ENCODE assay signal across 10 cellular contexts in genomic region chr17:75854111-75854748, GRCh38.
A peak's percentile ranks its signal among the peaks of the same experiment; 100 is the strongest.
DNase-seq lines count a peak whose midpoint lies in the region; ATAC-seq and TF ChIP-seq lines count a peak whose summit lies in the region.
"Had no signal": no experiment of that assay in that cellular context is flagged by ENCODE, and none has a peak within 500 bp of the region (broad histone marks: within the 10 kb centered on the region; RNA-seq: fewer than 3 reads in every experiment).

No MANE protein-coding gene starts in this region.

- DNase-seq in MM.1S (no peak), epithelial cell of prostate (ENCODE audit: low read depth, low spot score) (no peak), nephron progenitor cell (no peak), NCI-H2171 treated with DMSO at 0.1 percent for 48 hours (lab: John Stamatoyannopoulos, UW) (no peak), midbrain (lab: John Stamatoyannopoulos, UW) (no peak)
- no peak for DNase-seq in activated naive CD8-positive, alpha-beta T cell treated with anti-CD3 and anti-CD28 coated beads, Interleukin-2, amount 50 U/mL, for 24 hours
- DNase-seq: activated naive CD4-positive, alpha-beta T cell treated with Interleukin-2 at 50 U/mL for 16 hours had no signal

- peaks cover 4% of the 10 kb centered on the region for H3K27me3 Mint-ChIP-seq in nephron progenitor cell (ENCODE audit: low read depth, poor library complexity)
- H3K27me3 Mint-ChIP-seq in activated naive CD8-positive, alpha-beta T cell treated with anti-CD3 and anti-CD28 coated beads, Interleukin-2, amount 50 U/mL, for 24 hours, result no peaks in the 10 kb centered on the region
- H3K27me3 Mint-ChIP-seq: stimulated activated naive CD8-positive, alpha-beta T cell treated with anti-CD3 and anti-CD28 coated beads, Interleukin-15, Interleukin-2, amounts not matched to agents 100 ng/mL and 50 ng/mL, for 24 hours had no signal

- peak overlapping the region; percentile 95 for H3K4me2 ChIP-seq in BLaER1
- peak overlapping the region; percentile 75 for H3K4me2 ChIP-seq in MM.1S (ENCODE audit: low read depth, low read length)

- no peaks in the 10 kb centered on the region for H3K9me3 ChIP-seq in BLaER1
- no peaks in the 10 kb centered on the region for H3K9me3 ChIP-seq in MM.1S (replicated peaks; ENCODE audit: insufficient read depth, low read length)

- peaks cover 47% of the 10 kb centered on the region for H3K4me1 ChIP-seq in BLaER1
- H3K4me1 ChIP-seq in MM.1S (ENCODE audit: low read length), result peaks cover 9% of the 10 kb centered on the region

- H3K36me3 ChIP-seq in BLaER1 (peaks cover 38% of the 10 kb centered on the region), MM.1S (replicated peaks; ENCODE audit: insufficient read depth, low read length) (no peaks in the 10 kb centered on the region)

- H3K27ac Mint-ChIP-seq in nephron progenitor cell, result peak overlapping the region; percentile 77
- no peak overlapping the region for H3K27ac Mint-ChIP-seq in activated naive CD8-positive, alpha-beta T cell treated with anti-CD3 and anti-CD28 coated beads, Interleukin-2, amount 50 U/mL, for 24 hours
- H3K27ac Mint-ChIP-seq: stimulated activated naive CD8-positive, alpha-beta T cell treated with anti-CD3 and anti-CD28 coated beads, Interleukin-15, Interleukin-2, amounts not matched to agents 100 ng/mL and 50 ng/mL, for 24 hours had no signal

- H3K4me3 Mint-ChIP-seq in nephron progenitor cell, result no peak overlapping the region
- no peak overlapping the region for H3K4me3 Mint-ChIP-seq in activated naive CD8-positive, alpha-beta T cell treated with anti-CD3 and anti-CD28 coated beads, Interleukin-2, amount 50 U/mL, for 24 hours

- H3K27me3 ChIP-seq in BLaER1 (no peaks in the 10 kb centered on the region), MM.1S (replicated peaks; ENCODE audit: insufficient read depth, low read length) (no peaks in the 10 kb centered on the region)

- H3K4me1 Mint-ChIP-seq in nephron progenitor cell, result peaks cover 20% of the 10 kb centered on the region
- H3K4me1 Mint-ChIP-seq in activated naive CD8-positive, alpha-beta T cell treated with anti-CD3 and anti-CD28 coated beads, Interleukin-2, amount 50 U/mL, for 24 hours, result peaks cover 36% of the 10 kb centered on the region

- no peak for TF ChIP-seq CTCF in MM.1S (IDR thresholded peaks at IDR 0.05; ENCODE audit: low read length)
- TF ChIP-seq CTCF in nephron progenitor cell (IDR thresholded peaks at IDR 0.05), result no peak

- H3K79me2 ChIP-seq in MM.1S (ENCODE audit: low read length), result peaks cover 30% of the 10 kb centered on the region

- no peak overlapping the region for H2AFZ ChIP-seq in MM.1S (ENCODE audit: low read length)

- H3K9me3 Mint-ChIP-seq in nephron progenitor cell, result no peaks in the 10 kb centered on the region
- H3K9me3 Mint-ChIP-seq in activated naive CD8-positive, alpha-beta T cell treated with anti-CD3 and anti-CD28 coated beads, Interleukin-2, amount 50 U/mL, for 24 hours, result no peaks in the 10 kb centered on the region
- H3K9me3 Mint-ChIP-seq: stimulated activated naive CD8-positive, alpha-beta T cell treated with anti-CD3 and anti-CD28 coated beads, Interleukin-15, Interleukin-2, amounts not matched to agents 100 ng/mL and 50 ng/mL, for 24 hours had no signal

- H4K20me1 ChIP-seq in BLaER1 (peaks cover 13% of the 10 kb centered on the region; the same call in 1 of the 2 replicates), MM.1S (ENCODE audit: insufficient read depth, low read length) (no peaks in the 10 kb centered on the region)

- no peak for ATAC-seq in activated naive CD8-positive, alpha-beta T cell treated with anti-CD3 and anti-CD28 coated beads, Interleukin-2, amount 50 U/mL, for 24 hours
- ATAC-seq in GM19035 (IDR thresholded peaks at IDR 0.05; ENCODE audit: unreplicated experiment), result no peak

- H3K36me3 Mint-ChIP-seq in nephron progenitor cell (ENCODE audit: low read depth), result peaks cover 8% of the 10 kb centered on the region
- H3K36me3 Mint-ChIP-seq in activated naive CD8-positive, alpha-beta T cell treated with anti-CD3 and anti-CD28 coated beads, Interleukin-2, amount 50 U/mL, for 24 hours (ENCODE audit: low read depth), result peaks cover 3% of the 10 kb centered on the region

- H3K4me3 ChIP-seq in BLaER1 (peak overlapping the region; percentile 88), MM.1S (ENCODE audit: low read length) (peak overlapping the region; percentile 73)

- H3K27ac ChIP-seq in BLaER1 (peak overlapping the region; percentile 64), MM.1S (ENCODE audit: low read length) (peak overlapping the region; percentile 3; the same call in 1 of the 2 replicates), epithelial cell of prostate (peak overlapping the region; percentile 83)

- H3K9ac ChIP-seq in BLaER1, result peak overlapping the region; percentile 80
- H3K9ac ChIP-seq in MM.1S (ENCODE audit: low read length), result peak overlapping the region; percentile 68

- H3F3A ChIP-seq in MM.1S (ENCODE audit: insufficient read depth, low read length), result peaks cover 12% of the 10 kb centered on the region; the same call in 1 of the 2 replicates

- no peaks in the 10 kb centered on the region for H3K9me2 ChIP-seq in MM.1S (replicated peaks; ENCODE audit: insufficient read depth, low read length)

Comparison
In these comparisons a context has a peak if more than half of its experiments do, and no peak if none do; other contexts are left out.
1. H3K27ac ChIP-seq: peak in every context shown above with its lines; median percentile 83 in epithelial cell of prostate; 64 in BLaER1; 3 in MM.1S.